ENCODE assay signal across 19 cellular contexts in genomic region chr11:74697722-74698121, GRCh38. TPM values are rescaled to one million over a fixed set of nuclear protein-coding genes. Genes with fewer than 3 reads are reported as not detected.
DNase-seq lines count a peak whose midpoint lies in the region; TF ChIP-seq lines count a peak whose summit lies in the region.
"Had no signal": no experiment of that assay in that cellular context is flagged by ENCODE, and none has a peak within 500 bp of the region (broad histone marks: within the 10 kb centered on the region; RNA-seq: fewer than 3 reads in every experiment).

No MANE protein-coding gene starts in this region.

- no peak overlapping the region for H3K4me2 ChIP-seq in osteoblast (ENCODE audit: insufficient read depth, low read length)

- H3K4me3 ChIP-seq in esophagus (ENCODE audit: low read depth in 1 of 2, low read length in 2 of 2) (no peak overlapping the region), osteoblast (ENCODE audit: insufficient read depth, low read length) (no peak overlapping the region), transverse colon (no peak overlapping the region)
- H3K4me3 ChIP-seq: cardiac muscle cell had no signal

- H3K9me3 ChIP-seq in esophagus (ENCODE audit: control insufficient read depth in 2 of 2, insufficient read depth in 1 of 2, low read depth in 1 of 2, low read length in 1 of 2) (no peaks in the 10 kb centered on the region), osteoblast (ENCODE audit: low read depth, low read length) (no peaks in the 10 kb centered on the region), transverse colon (no peaks in the 10 kb centered on the region)

- no peak for TF ChIP-seq POLR2A in transverse colon (IDR thresholded peaks at IDR 0.05)

- H3K4me3 Mint-ChIP-seq in activated T-helper 2 cell treated with anti-CD3 and anti-CD28 coated beads, Interferon-gamma antibody, Interleukin-2, Interleukin-4, amounts not matched to agents 10 μg/mL and 5 μg/mL and 100 μg/mL, durations not matched to agents 14 hours and 24 hours and 36 hours (ENCODE audit: low read depth): no peak overlapping the region
- H3K4me3 Mint-ChIP-seq: CD4-positive, alpha-beta T cell had no signal

- in situ Hi-C loops in transverse colon (cut with MboI; ENCODE audit: low pct_ligation_motif_present in 1 of 4, low pct_unique_long_range_greater_than_20kb in 1 of 4, low sequenced_read_pairs in 3 of 4): no loop called here

- H3K36me3 ChIP-seq in esophagus (ENCODE audit: control insufficient read depth in 2 of 2, insufficient read depth in 2 of 2, low read length in 1 of 2) (no peaks in the 10 kb centered on the region), osteoblast (ENCODE audit: insufficient read depth, low read length) (no peaks in the 10 kb centered on the region), transverse colon (no peaks in the 10 kb centered on the region)
- H3K36me3 ChIP-seq: cardiac muscle cell, WERI-Rb-1 had no signal

- peak; percentile 19 for DNase-seq in NCI-H2107 treated with DMSO at 0.1 percent for 48 hours (lab: John Stamatoyannopoulos, UW; ENCODE audit: unreplicated experiment)
- no peak for DNase-seq in NCI-H2107 (lab: John Stamatoyannopoulos, UW)
- no peak for DNase-seq in osteoblast (ENCODE audit: insufficient read length, low spot score, missing footprints)
- no peak for DNase-seq in transverse colon
- no peak for DNase-seq in activated T-helper 2 cell treated with anti-CD3 and anti-CD28 coated beads, Interferon-gamma antibody, Interleukin-2, Interleukin-4, amounts not matched to agents 10 μg/mL and 5 μg/mL and 100 μg/mL, durations not matched to agents 14 hours and 24 hours and 36 hours (ENCODE audit: low spot score)
- DNase-seq in AG20443 (ENCODE audit: low spot score): no peak
- no peak for DNase-seq in hypothalamus (lab: John Stamatoyannopoulos, UW)
- DNase-seq: activated gamma-delta T cell treated with Interleukin-2 at 50 U/mL for 16 hours; CD4-positive, alpha-beta T cell; NCI-H1436; NCI-H446; stimulated activated CD4-positive, alpha-beta T cell treated with anti-CD3 and anti-CD28 coated beads, Interleukin-12 subunit alpha, Interleukin-12 subunit beta, amount 100 ng/mL, for 4 hours had no signal

- peaks cover 18% of the 10 kb centered on the region for H3K27me3 Mint-ChIP-seq in activated T-helper 2 cell treated with anti-CD3 and anti-CD28 coated beads, Interferon-gamma antibody, Interleukin-2, Interleukin-4, amounts not matched to agents 10 μg/mL and 5 μg/mL and 100 μg/mL, durations not matched to agents 14 hours and 24 hours and 36 hours (ENCODE audit: low read depth)

- H3K36me3 Mint-ChIP-seq in activated T-helper 2 cell treated with anti-CD3 and anti-CD28 coated beads, Interferon-gamma antibody, Interleukin-2, Interleukin-4, amounts not matched to agents 10 μg/mL and 5 μg/mL and 100 μg/mL, durations not matched to agents 14 hours and 24 hours and 36 hours (ENCODE audit: low read depth): no peaks in the 10 kb centered on the region

- intact Hi-C loops in transverse colon (cut with DNase I; ENCODE audit: low total_unique reads): no loop called here
- intact Hi-C loops in activated T-helper 2 cell treated with anti-CD3 and anti-CD28 coated beads, Interferon-gamma antibody, Interleukin-2, Interleukin-4, amounts not matched to agents 10 μg/mL and 5 μg/mL and 100 μg/mL, durations not matched to agents 14 hours and 24 hours and 36 hours (cut with micrococcal nuclease): no loop called here

- H3K27ac Mint-ChIP-seq in activated T-helper 2 cell treated with anti-CD3 and anti-CD28 coated beads, Interferon-gamma antibody, Interleukin-2, Interleukin-4, amounts not matched to agents 10 μg/mL and 5 μg/mL and 100 μg/mL, durations not matched to agents 14 hours and 24 hours and 36 hours: no peak overlapping the region
- H3K27ac Mint-ChIP-seq: CD4-positive, alpha-beta T cell had no signal

- no peak for TF ChIP-seq EP300 in transverse colon (IDR thresholded peaks at IDR 0.05; ENCODE audit: low read depth)

- peaks cover 5% of the 10 kb centered on the region for H3K4me1 Mint-ChIP-seq in activated T-helper 2 cell treated with anti-CD3 and anti-CD28 coated beads, Interferon-gamma antibody, Interleukin-2, Interleukin-4, amounts not matched to agents 10 μg/mL and 5 μg/mL and 100 μg/mL, durations not matched to agents 14 hours and 24 hours and 36 hours (ENCODE audit: low read depth)

- 69 to 78% methylated on average over 4 of the region's 4 CpGs for WGBS in esophagus, 2 donors
- WGBS in transverse colon (ENCODE audit: low coverage in 1 of 2), 2 donors: 64 to 78% methylated on average over 3 to 4 of the region's 4 CpGs

- H2AFZ ChIP-seq in osteoblast (ENCODE audit: low read length): no peak overlapping the region

- TF ChIP-seq CTCF in osteoblast (IDR thresholded peaks at IDR 0.05; ENCODE audit: extremely low read depth, low read depth, low read length): no peak
- TF ChIP-seq CTCF in transverse colon (IDR thresholded peaks at IDR 0.05): no peak

- H3K27me3 ChIP-seq in esophagus (ENCODE audit: control insufficient read depth in 1 of 2, insufficient read depth in 2 of 2, low read length in 2 of 2) (no peaks in the 10 kb centered on the region), osteoblast (ENCODE audit: insufficient read depth, low read length) (no peaks in the 10 kb centered on the region), transverse colon (no peaks in the 10 kb centered on the region)
- H3K27me3 ChIP-seq: cardiac muscle cell had no signal

- peaks cover 0 to 2% of the 10 kb centered on the region in 2 donors for H3K4me1 ChIP-seq in esophagus (ENCODE audit: control insufficient read depth in 2 of 2, insufficient read depth in 2 of 2, low read length in 1 of 2)
- H3K4me1 ChIP-seq in osteoblast (ENCODE audit: insufficient read depth, low read length): peaks cover 27% of the 10 kb centered on the region
- H3K4me1 ChIP-seq in transverse colon: peaks cover 6 to 17% (median 8%) of the 10 kb centered on the region in 4 donors

- H4K20me1 ChIP-seq in osteoblast (ENCODE audit: insufficient read depth, low read length): no peaks in the 10 kb centered on the region

- H3K27ac ChIP-seq in esophagus (ENCODE audit: low read depth in 2 of 2, low read length in 1 of 2) (peak overlapping the region; percentile 66), osteoblast (ENCODE audit: low read depth, low read length) (peak overlapping the region; percentile 94), transverse colon (peak overlapping the region; percentile 81 to 87 (median 82))
- H3K27ac ChIP-seq: 22Rv1, cardiac muscle cell had no signal

- no peaks in the 10 kb centered on the region for H3K9me3 Mint-ChIP-seq in activated T-helper 2 cell treated with anti-CD3 and anti-CD28 coated beads, Interferon-gamma antibody, Interleukin-2, Interleukin-4, amounts not matched to agents 10 μg/mL and 5 μg/mL and 100 μg/mL, durations not matched to agents 14 hours and 24 hours and 36 hours
- H3K9me3 Mint-ChIP-seq: CD4-positive, alpha-beta T cell had no signal

- H3K79me2 ChIP-seq in osteoblast (ENCODE audit: insufficient read depth, low read length): no peaks in the 10 kb centered on the region

RNA-seq across cellular contexts. Expression of gene CHRDL2, which starts 33.5 kb away (rescaled TPM):
- 1 to 10 TPM; 1.4 to 2.8 TPM for polyA plus RNA-seq in esophagus
- total RNA-seq in osteoblast: under 0.01 TPM in 1 of 2 replicates, not detected in the other
- total RNA-seq in transverse colon: 10 to 100 TPM in 1 of 4 donors, 1 to 10 TPM in 3; 2.2 to 20.9 (median 4.0) TPM
- not detected in 2 replicates for total RNA-seq in activated T-helper 2 cell treated with anti-CD3 and anti-CD28 coated beads, Interferon-gamma antibody, Interleukin-2, Interleukin-4, amounts not matched to agents 10 μg/mL and 5 μg/mL and 100 μg/mL, durations not matched to agents 14 hours and 24 hours and 36 hours
- total RNA-seq: activated CD8-positive, alpha-beta memory T cell treated with anti-CD3 and anti-CD28 coated beads for 36 hours; cardiac muscle cell; CD4-positive, alpha-beta T cell; Daoy; subcutaneous adipose tissue had no signal
- polyA plus RNA-seq: cardiac muscle cell had no signal

RNA-seq across cellular contexts. Expression of gene RNF169, which starts 50.9 kb away (rescaled TPM):
- 1 to 10 TPM; 4.8 to 9.2 TPM for polyA plus RNA-seq in esophagus
- total RNA-seq in osteoblast (32.6 and 32.7 TPM in 2 replicates), transverse colon (10 to 100 TPM; 15.1 to 22.4 (median 16.6) TPM)
- 14.3 and 14.4 TPM in 2 replicates for total RNA-seq in activated T-helper 2 cell treated with anti-CD3 and anti-CD28 coated beads, Interferon-gamma antibody, Interleukin-2, Interleukin-4, amounts not matched to agents 10 μg/mL and 5 μg/mL and 100 μg/mL, durations not matched to agents 14 hours and 24 hours and 36 hours
